Comparison of ENCODE assay signal across 24 cellular contexts in genomic region chr12:64258576-64258975, GRCh38. TPM values are rescaled to one million over a fixed set of nuclear protein-coding genes. Genes with fewer than 3 reads are reported as not detected.
DNase-seq lines count a peak whose midpoint lies in the region; ATAC-seq, FAIRE-seq and TF ChIP-seq lines count a peak whose summit lies in the region.
"Had no signal": no experiment of that assay in that cellular context is flagged by ENCODE, and none has a peak within 500 bp of the region (broad histone marks: within the 10 kb centered on the region; RNA-seq: fewer than 3 reads in every experiment).

No MANE protein-coding gene starts in this region.

- FAIRE-seq in HepG2 (lab: Jason Lieb, UNC) (no peak), GM12892 (lab: Jason Lieb, UNC) (no peak)
- FAIRE-seq: D721Med, GM12891, HTR-8/SVneo had no signal

- TF ChIP-seq POLR2A in HepG2 (IDR thresholded peaks at IDR 0.05; ENCODE audit: insufficient read depth in 1 of 2, low read depth in 2 of 2, low read length in 2 of 2) (no peak), right lobe of liver (IDR thresholded peaks at IDR 0.05) (no peak), heart left ventricle (IDR thresholded peaks at IDR 0.05) (no peak), GM12892 (IDR thresholded peaks at IDR 0.05; ENCODE audit: low read depth, low read length) (no peak)

- H3K4me3 ChIP-seq in HepG2 (replicated peaks in 1 of 3; ENCODE audit: insufficient read depth in 1 of 3, low read depth in 2 of 3, low read length in 3 of 3): no peak overlapping the region
- no peak overlapping the region for H3K4me3 ChIP-seq in right lobe of liver
- H3K4me3 ChIP-seq in HEK293 (ENCODE audit: low read depth, low read length): no peak overlapping the region
- no peak overlapping the region for H3K4me3 ChIP-seq in choroid plexus epithelial cell (ENCODE audit: low read depth, low read length)
- H3K4me3 ChIP-seq in heart left ventricle: no peak overlapping the region
- H3K4me3 ChIP-seq: HAP-1 had no signal

- TF ChIP-seq RAD21 in HepG2 (CRISPR knock-in tag; IDR thresholded peaks at IDR 0.05): no peak

- DNase-seq in HepG2 (ENCODE audit: low spot score) (no peak), right lobe of liver (no peak), choroid plexus epithelial cell (ENCODE audit: low read depth) (peak; percentile 8), HUDEP-2 (lab: John Stamatoyannopoulos, UW; ENCODE audit: unreplicated experiment in 76 of 76) (no peak), heart left ventricle (no peak), GM12892 (ENCODE audit: insufficient read length) (no peak)
- DNase-seq: ACHN; C1 segment of cervical spinal cord; CD8-positive, alpha-beta memory T cell; NCI-H1105; NCI-H1694 treated with DMSO at 0.1 percent for 48 hours; NCI-H2107; NCI-H226; NCI-H526 treated with DMSO at 0.1 percent for 48 hours; PC-3; RPMI8226; SIG-M5; T-helper 1 cell; T-helper 9 cell had no signal

- WGBS in HepG2 (ENCODE audit: low lambda C conversion rate): 0% methylated on average over 3 of the region's 3 CpGs
- 66% methylated on average over 3 of the region's 3 CpGs for WGBS in right lobe of liver (ENCODE audit: insufficient coverage, low coverage, low lambda C conversion rate, missing lambda C conversion rate)
- 36 to 60% (median 55%) methylated on average over 3 of the region's 3 CpGs for WGBS in heart left ventricle, 4 donors

- no peak for TF ChIP-seq CTCF in HepG2 (CRISPR knock-in tag; IDR thresholded peaks at IDR 0.05)
- no peak for TF ChIP-seq CTCF in right lobe of liver (IDR thresholded peaks at IDR 0.05)
- no peak for TF ChIP-seq CTCF in HEK293 (tag by site-specific recombination; IDR thresholded peaks at IDR 0.05)
- no peak for TF ChIP-seq CTCF in choroid plexus epithelial cell (conservative IDR thresholded peaks at IDR 0.05; ENCODE audit: low read depth, low read length)
- TF ChIP-seq CTCF in heart left ventricle (IDR thresholded peaks at IDR 0.05): no peak

- H3K4me2 ChIP-seq in HepG2 (ENCODE audit: low read depth, low read length): no peak overlapping the region

- H3K36me3 ChIP-seq in HepG2 (replicated peaks in 1 of 2; ENCODE audit: control insufficient read depth in 1 of 2, insufficient read depth in 2 of 2, low read length in 2 of 2): no peaks in the 10 kb centered on the region
- no peaks in the 10 kb centered on the region for H3K36me3 ChIP-seq in right lobe of liver
- H3K36me3 ChIP-seq in HEK293 (ENCODE audit: control insufficient read depth in 2 of 2, insufficient read depth in 1 of 2, low read length in 2 of 2): no peaks in the 10 kb centered on the region
- H3K36me3 ChIP-seq in heart left ventricle: no peaks in the 10 kb centered on the region
- H3K36me3 ChIP-seq: HAP-1 had no signal

- H3K4me1 ChIP-seq in HepG2 (ENCODE audit: insufficient read depth, low read length): no peaks in the 10 kb centered on the region
- no peaks in the 10 kb centered on the region for H3K4me1 ChIP-seq in right lobe of liver
- no peaks in the 10 kb centered on the region for H3K4me1 ChIP-seq in HEK293 (ENCODE audit: control insufficient read depth, insufficient read depth, low read length)
- H3K4me1 ChIP-seq in heart left ventricle: peaks cover 0 to 3% (median 0%) of the 10 kb centered on the region in 12 donors
- H3K4me1 ChIP-seq: HAP-1 had no signal

- BruUV-seq in HepG2 (replicated peaks; lab: Mats Ljungman, UMichigan): no TSS peak

- no peak for TF ChIP-seq EP300 in HepG2 (IDR thresholded peaks at IDR 0.05; ENCODE audit: low read depth in 2 of 2, low read length in 2 of 2)
- TF ChIP-seq EP300 in HepG2 (CRISPR knock-in tag; IDR thresholded peaks at IDR 0.05; ENCODE audit: borderline replicate concordance): no peak

- ATAC-seq in HepG2 (no peak), right lobe of liver (no peak), heart left ventricle (no peak)
- ATAC-seq: PC-3 had no signal

- H3K27me3 ChIP-seq in HepG2 (ENCODE audit: control insufficient read depth in 1 of 2, insufficient read depth in 2 of 2, low read length in 2 of 2) (no peaks in the 10 kb centered on the region), right lobe of liver (no peaks in the 10 kb centered on the region), heart left ventricle (no peaks in the 10 kb centered on the region)

- H3K27ac ChIP-seq in HepG2 (ENCODE audit: extremely low read length, insufficient read depth, low read length) (no peak overlapping the region), right lobe of liver (no peak overlapping the region), HEK293 (ENCODE audit: extremely low read depth, low read depth, low read length) (no peak overlapping the region), heart left ventricle (no peak overlapping the region)

- no peaks in the 10 kb centered on the region for H3K9me3 ChIP-seq in HepG2 (ENCODE audit: low read length)
- no peaks in the 10 kb centered on the region for H3K9me3 ChIP-seq in right lobe of liver
- no peaks in the 10 kb centered on the region for H3K9me3 ChIP-seq in HEK293 (ENCODE audit: control insufficient read depth, insufficient read depth, low read depth, low read length)
- H3K9me3 ChIP-seq in heart left ventricle: no peaks in the 10 kb centered on the region
- H3K9me3 ChIP-seq: HAP-1 had no signal

- intact Hi-C loops in HepG2 (cut with micrococcal nuclease; ENCODE audit: unreplicated experiment): loop anchor here (5.0 kb wide), 1 partner anchor 586 kb away; no protein-coding TSS in a partner anchor
- intact Hi-C loops in right lobe of liver (cut with DNase I): loop anchor here (5.0 kb wide), 1 partner anchor 421 kb away; no protein-coding TSS in a partner anchor
- intact Hi-C loops in heart left ventricle (cut with DNase I): loop anchor here in 8 of 10 donors (2.0 to 10.0 kb wide), 6 partner anchors 74 to 1154 kb away; partner anchors contain the start of gene DPY19L2 (in 1 of the 8)

- no peak overlapping the region for H3K9ac ChIP-seq in HepG2 (ENCODE audit: insufficient read depth, low read depth, low read length)

- in situ Hi-C loops in HepG2 (cut with HindIII; ENCODE audit: extremely low pct_ligation_motif_present, low pct_unique_long_range_greater_than_20kb): loop anchor here (5.0 kb wide), 1 partner anchor 416 kb away; the partner anchor contains the start of gene SRGAP1

- no peak overlapping the region for H2AFZ ChIP-seq in HepG2 (ENCODE audit: low read length)

- no peaks in the 10 kb centered on the region for H3K79me2 ChIP-seq in HepG2 (ENCODE audit: insufficient read depth, low read length)

- CTCF ChIA-PET in HepG2 (lab: Yijun Ruan, JAX; ENCODE audit: low intra/inter-chr PET ratio, low total read pairs): no interaction called here
- CTCF ChIA-PET in HEK293 (lab: Yijun Ruan, JAX): interaction anchor here (0.6 to 5.9 kb wide), 2 partner anchors 76 to 414 kb away, joined by 4 to 23 read pairs; partner anchors contain the start of gene SRGAP1

- POLR2A ChIA-PET in HepG2 (lab: Yijun Ruan, JAX): no interaction called here
- POLR2A ChIA-PET in HEK293 (lab: Yijun Ruan, JAX): no interaction called here

- no peaks in the 10 kb centered on the region for H4K20me1 ChIP-seq in HepG2 (ENCODE audit: insufficient read depth, low read length)

TF ChIP-seq in HepG2, 621 proteins besides CTCF, POLR2A, EP300 and RAD21:
- TF ChIP-seq IKZF1 (IDR thresholded peaks at IDR 0.05) (no peak), ATF7 (IDR thresholded peaks at IDR 0.05) (peak; percentile 34; the same call in 1 of the 2 replicates), ATF7 (CRISPR knock-in tag; IDR thresholded peaks at IDR 0.05) (no peak)

TF ChIP-seq in HEK293, 187 proteins besides CTCF, POLR2A, EP300 and RAD21 (continues in another document):
- TF ChIP-seq ZNF514 (tag by site-specific recombination; IDR thresholded peaks at IDR 0.05) (no peak), ATF2 (tag by site-specific recombination; IDR thresholded peaks at IDR 0.05; ENCODE audit: low read depth) (peak; percentile 71), ZNF585B (tag by site-specific recombination; IDR thresholded peaks at IDR 0.05) (no peak)

RNA-seq across cellular contexts. Expression of gene KICS2, which starts 36.5 kb away (rescaled TPM):
- 6.6 and 6.8 TPM in 2 replicates for total RNA-seq in HepG2 (2016; rRNA removed; fragmentation: Illumina TruSeq; extraction: Trizol)
- total RNA-seq in HepG2 (2016; cell fraction: cytosol; rRNA removed; fragmentation: Illumina TruSeq; extraction: Trizol; ENCODE audit: low read depth): 4.8 and 6.6 TPM in 2 replicates
- 8.0 and 8.8 TPM in 2 replicates for total RNA-seq in HepG2 (2016; cell fraction: insoluble cytoplasmic fraction; rRNA removed; fragmentation: Illumina TruSeq; extraction: Trizol)
- 6.7 and 8.2 TPM in 2 replicates for total RNA-seq in HepG2 (2016; cell fraction: membrane; rRNA removed; fragmentation: Illumina TruSeq; extraction: Trizol)
- total RNA-seq in HepG2 (2016; cell fraction: nucleus; rRNA removed; fragmentation: Illumina TruSeq; extraction: Trizol): 12.1 and 12.3 TPM in 2 replicates
- 3.3 and 3.5 TPM in 2 replicates for polyA plus RNA-seq in HepG2 (2011; rRNA removed)
- polyA plus RNA-seq in HepG2 (2011; cell fraction: cytosol; rRNA removed): 3.0 TPM in 2 replicates
- polyA plus RNA-seq in HepG2 (2011; cell fraction: nucleus; rRNA removed): 6.5 and 8.2 TPM in 2 replicates
- 3.0 and 3.6 TPM in 2 replicates for polyA plus RNA-seq in HepG2 (2012)
- 1.6 and 1.7 TPM in 2 replicates for polyA plus RNA-seq in HepG2 (2016; cell fraction: cytosol; fragmentation: Illumina TruSeq; extraction: Trizol; ENCODE audit: low read depth)
- polyA plus RNA-seq in HepG2 (2016; cell fraction: insoluble cytoplasmic fraction; fragmentation: Illumina TruSeq; extraction: Trizol; ENCODE audit: low read depth): 5.8 and 6.1 TPM in 2 replicates
- polyA plus RNA-seq in HepG2 (2016; cell fraction: membrane; fragmentation: Illumina TruSeq; extraction: Trizol; ENCODE audit: low read depth): 2.8 and 3.4 TPM in 2 replicates
- polyA plus RNA-seq in HepG2 (2016; cell fraction: nucleus; fragmentation: Illumina TruSeq; extraction: Trizol; ENCODE audit: insufficient read depth, low read depth): 5.2 and 5.9 TPM in 2 replicates
- 9.8 and 11.4 TPM in 2 replicates for polyA minus RNA-seq in HepG2 (2011; rRNA and poly(A)+ RNA removed; ENCODE audit: low replicate concordance)
- polyA minus RNA-seq in HepG2 (2011; cell fraction: cytosol; rRNA and poly(A)+ RNA removed): 3.3 and 4.2 TPM in 2 replicates
- polyA minus RNA-seq in HepG2 (2011; cell fraction: nucleus; rRNA and poly(A)+ RNA removed): 18.0 and 22.3 TPM in 2 replicates
- total RNA-seq in right lobe of liver: 10 to 100 TPM in 2 of 6 experiments, 1 to 10 TPM in 4; 4.4 to 11.0 (median 7.6) TPM
- total RNA-seq in heart left ventricle: 1 to 10 TPM; 3.0 to 6.7 (median 5.1) TPM
- polyA plus RNA-seq in heart left ventricle: 1 to 10 TPM; 1.8 to 3.7 TPM
- 6.5 TPM for polyA plus RNA-seq in GM12892 (2012; ENCODE audit: missing spikeins)

Comparison
In these comparisons a context has a peak if more than half of its experiments do, and no peak if none do; other contexts are left out.
1. Of the 63 proteins assayed by ChIP-seq in both HepG2 and HEK293: peak only in HepG2: none; only in HEK293: ATF2; in both: none; in neither: 62.